Comparison of ENCODE assay signal across 12 cellular contexts in the genomic region with DNA sequence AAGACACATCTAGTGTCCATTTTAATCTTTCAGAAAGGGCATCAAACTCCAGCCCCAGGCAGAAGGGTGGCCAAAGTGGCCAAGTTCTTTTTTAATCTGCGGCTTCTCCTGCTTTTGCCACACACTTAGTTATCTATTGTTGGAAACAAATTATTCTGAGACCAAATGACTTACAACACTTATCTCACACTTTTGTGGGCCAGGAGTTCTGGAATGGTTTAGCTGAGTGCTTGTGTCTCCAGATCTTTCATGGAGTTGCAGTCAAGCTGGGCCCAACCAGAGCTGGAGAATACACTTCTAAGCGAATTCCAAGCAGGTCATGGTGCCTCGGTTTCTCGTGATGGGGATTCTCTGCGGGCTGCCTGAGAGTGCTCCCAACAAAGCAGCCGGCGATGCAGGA. TPM values are rescaled to one million over a fixed set of nuclear protein-coding genes. Genes with fewer than 3 reads are reported as not detected.
A peak's percentile ranks its signal among the peaks of the same experiment; 100 is the strongest.
DNase-seq lines count a peak whose midpoint lies in the region; ATAC-seq and TF ChIP-seq lines count a peak whose summit lies in the region.
"Had no signal": no experiment of that assay in that cellular context is flagged by ENCODE, and none has a peak within 500 bp of the region (broad histone marks: within the 10 kb centered on the region; RNA-seq: fewer than 3 reads in every experiment).

No MANE protein-coding gene starts in this region.

- CTCF ChIA-PET in activated CD8-positive, alpha-beta T cell treated with anti-CD3 and anti-CD28 coated beads for 36 hours (lab: Charles Lee) = interaction anchor here (0.7 to 10.5 kb wide), 8 partner anchors 9 to 145 kb away, joined by 3 to 185 read pairs (median 6); no protein-coding TSS in a partner anchor

- POLR2A ChIA-PET in activated CD8-positive, alpha-beta T cell treated with anti-CD3 and anti-CD28 coated beads for 36 hours (lab: Charles Lee) = interaction anchor here (1.3 to 6.5 kb wide), 4 partner anchors 9 to 27 kb away, joined by 4 to 49 read pairs (median 14); no protein-coding TSS in a partner anchor

- no peak for TF ChIP-seq CTCF in activated CD8-positive, alpha-beta T cell treated with anti-CD3 and anti-CD28 coated beads for 36 hours (IDR thresholded peaks at IDR 0.05)

- no peaks in the 10 kb centered on the region for H3K9me3 Mint-ChIP-seq in activated naive CD4-positive, alpha-beta T cell treated with anti-CD3 and anti-CD28 coated beads, Interleukin-2, amount 50 U/mL, for 24 hours
- no peaks in the 10 kb centered on the region for H3K9me3 Mint-ChIP-seq in activated CD8-positive, alpha-beta T cell treated with anti-CD3 and anti-CD28 coated beads for 36 hours
- H3K9me3 Mint-ChIP-seq in stimulated activated naive CD8-positive, alpha-beta T cell treated with anti-CD3 and anti-CD28 coated beads, Interleukin-15, amount 100 ng/mL, for 72 hours = no peaks in the 10 kb centered on the region

- no peaks in the 10 kb centered on the region for H3K36me3 Mint-ChIP-seq in activated naive CD4-positive, alpha-beta T cell treated with anti-CD3 and anti-CD28 coated beads, Interleukin-2, amount 50 U/mL, for 24 hours
- peaks cover 49% of the 10 kb centered on the region for H3K36me3 Mint-ChIP-seq in activated CD8-positive, alpha-beta T cell treated with anti-CD3 and anti-CD28 coated beads for 36 hours (ENCODE audit: low read depth)

- no peaks in the 10 kb centered on the region for H3K27me3 Mint-ChIP-seq in activated naive CD4-positive, alpha-beta T cell treated with anti-CD3 and anti-CD28 coated beads, Interleukin-2, amount 50 U/mL, for 24 hours
- no peaks in the 10 kb centered on the region for H3K27me3 Mint-ChIP-seq in activated CD8-positive, alpha-beta T cell treated with anti-CD3 and anti-CD28 coated beads for 36 hours
- H3K27me3 Mint-ChIP-seq in stimulated activated naive CD8-positive, alpha-beta T cell treated with anti-CD3 and anti-CD28 coated beads, Interleukin-15, amount 100 ng/mL, for 72 hours = no peaks in the 10 kb centered on the region

- no peak for ATAC-seq in activated CD8-positive, alpha-beta T cell treated with anti-CD3 and anti-CD28 coated beads for 36 hours
- ATAC-seq in left cardiac atrium = peak; percentile 48 to 62
- no peak for ATAC-seq in stimulated activated naive CD8-positive, alpha-beta T cell treated with anti-CD3 and anti-CD28 coated beads, Interleukin-15, amount 100 ng/mL, for 72 hours
- ATAC-seq: foreskin keratinocyte had no signal

- H3K4me3 Mint-ChIP-seq in activated naive CD4-positive, alpha-beta T cell treated with anti-CD3 and anti-CD28 coated beads, Interleukin-2, amount 50 U/mL, for 24 hours = peak overlapping the region; percentile 94
- peak overlapping the region; percentile 90 for H3K4me3 Mint-ChIP-seq in activated CD8-positive, alpha-beta T cell treated with anti-CD3 and anti-CD28 coated beads for 36 hours
- H3K4me3 Mint-ChIP-seq in stimulated activated naive CD8-positive, alpha-beta T cell treated with anti-CD3 and anti-CD28 coated beads, Interleukin-15, amount 100 ng/mL, for 72 hours = peak overlapping the region; percentile 79 to 97
- H3K4me3 Mint-ChIP-seq: WTC11 had no signal

- peaks cover 84% of the 10 kb centered on the region for H3K4me1 Mint-ChIP-seq in activated naive CD4-positive, alpha-beta T cell treated with anti-CD3 and anti-CD28 coated beads, Interleukin-2, amount 50 U/mL, for 24 hours
- peaks cover 80% of the 10 kb centered on the region for H3K4me1 Mint-ChIP-seq in activated CD8-positive, alpha-beta T cell treated with anti-CD3 and anti-CD28 coated beads for 36 hours (ENCODE audit: low read depth)
- H3K4me1 Mint-ChIP-seq in stimulated activated naive CD8-positive, alpha-beta T cell treated with anti-CD3 and anti-CD28 coated beads, Interleukin-15, amount 100 ng/mL, for 72 hours = peaks cover 63% of the 10 kb centered on the region

- H3K27ac Mint-ChIP-seq in activated naive CD4-positive, alpha-beta T cell treated with anti-CD3 and anti-CD28 coated beads, Interleukin-2, amount 50 U/mL, for 24 hours = peak overlapping the region; percentile 100
- H3K27ac Mint-ChIP-seq in activated CD8-positive, alpha-beta T cell treated with anti-CD3 and anti-CD28 coated beads for 36 hours = peak overlapping the region; percentile 99
- H3K27ac Mint-ChIP-seq in stimulated activated naive CD8-positive, alpha-beta T cell treated with anti-CD3 and anti-CD28 coated beads, Interleukin-15, amount 100 ng/mL, for 72 hours = peak overlapping the region; percentile 97 to 99
- H3K27ac Mint-ChIP-seq: WTC11 had no signal

- no peak for DNase-seq in activated naive CD4-positive, alpha-beta T cell treated with anti-CD3 and anti-CD28 coated beads, Interleukin-2, amount 50 U/mL, for 16 hours
- no peak for DNase-seq in activated CD8-positive, alpha-beta T cell treated with anti-CD3 and anti-CD28 coated beads for 36 hours
- DNase-seq in left cardiac atrium = no peak
- DNase-seq in stimulated activated naive CD8-positive, alpha-beta T cell treated with anti-CD3 and anti-CD28 coated beads, Interleukin-15, amount 100 ng/mL, for 72 hours = no peak
- no peak for DNase-seq in central memory CD4-positive, alpha-beta T cell
- no peak for DNase-seq in COLO668 (lab: John Stamatoyannopoulos, UW; ENCODE audit: unreplicated experiment)
- no peak for DNase-seq in effector CD8-positive, alpha-beta T cell (lab: John Stamatoyannopoulos, UW)
- DNase-seq: DMS153, foreskin keratinocyte, NCI-H1417 had no signal

- intact Hi-C loops in activated CD8-positive, alpha-beta T cell treated with anti-CD3 and anti-CD28 coated beads for 36 hours (cut with micrococcal nuclease) = no loop called here
- intact Hi-C loops in left cardiac atrium (cut with DNase I) = no loop called here

RNA-seq across cellular contexts. Expression of a gene that starts 4.0 kb away (rescaled TPM):
- total RNA-seq in activated CD8-positive, alpha-beta T cell treated with anti-CD3 and anti-CD28 coated beads for 36 hours = 10 to 100 TPM; 20.6 to 23.5 TPM
- under 1 TPM; 0.62 to 0.84 TPM for total RNA-seq in left cardiac atrium
- total RNA-seq: foreskin keratinocyte had no signal

Comparison
In these comparisons a context has a peak if more than half of its experiments do, and no peak if none do; other contexts are left out.
1. ATAC-seq: peak in left cardiac atrium (2 of 2); none in activated CD8-positive, alpha-beta T cell treated with anti-CD3 and anti-CD28 coated beads for 36 hours (single experiment) and stimulated activated naive CD8-positive, alpha-beta T cell treated with anti-CD3 and anti-CD28 coated beads, Interleukin-15, amount 100 ng/mL, for 72 hours (single experiment).
2. RNA of a gene that starts 4.0 kb away (total RNA-seq): 20.6 to 23.5 TPM in activated CD8-positive, alpha-beta T cell treated with anti-CD3 and anti-CD28 coated beads for 36 hours; 0.62 to 0.84 TPM in left cardiac atrium; every median in the first group is over 10 times any median in the second.
3. Peak in every context shown above with its lines, with median percentiles within 50 percentile points of each other: H3K27ac Mint-ChIP-seq and H3K4me3 Mint-ChIP-seq.